Comparison of ENCODE assay signal across 10 cellular contexts in genomic region chr2:96143848-96144480, GRCh38. TPM values are rescaled to one million over a fixed set of nuclear protein-coding genes. Genes with fewer than 3 reads are reported as not detected.
DNase-seq lines count a peak whose midpoint lies in the region; ATAC-seq and TF ChIP-seq lines count a peak whose summit lies in the region.
"Had no signal": no experiment of that assay in that cellular context is flagged by ENCODE, and none has a peak within 500 bp of the region (broad histone marks: within the 10 kb centered on the region; RNA-seq: fewer than 3 reads in every experiment).

No MANE protein-coding gene starts in this region.

- WGBS in hepatocyte (ENCODE audit: low lambda C conversion rate, missing lambda C conversion rate): 82% methylated on average over 23 of the region's 23 CpGs

- peak overlapping the region; percentile 48; the same call in 1 of the 2 replicates for H3K9ac ChIP-seq in ES-I3 (ENCODE audit: low read depth, low read length)

- POLR2A ChIA-PET in activated CD8-positive, alpha-beta T cell treated with anti-CD3 and anti-CD28 coated beads, Interleukin-2, amount 10 ng/mL, durations not matched to agents 7 days and 5 days (lab: Charles Lee): interaction anchor here (1.0 to 10.2 kb wide), 4 partner anchors 14 to 120 kb away, joined by 3 to 193 read pairs (median 10); no protein-coding TSS in a partner anchor

- no peak for TF ChIP-seq CTCF in hepatocyte (IDR thresholded peaks at IDR 0.05; ENCODE audit: poor library complexity)

- H3K9me2 ChIP-seq in hepatocyte (replicated peaks; ENCODE audit: insufficient read depth): no peaks in the 10 kb centered on the region

- peaks cover 63% of the 10 kb centered on the region for H3K4me1 Mint-ChIP-seq in activated CD8-positive, alpha-beta T cell treated with anti-CD3 and anti-CD28 coated beads, Interleukin-2, amount 10 ng/mL, durations not matched to agents 7 days and 5 days (ENCODE audit: low read depth)

- no peaks in the 10 kb centered on the region for H3K9me3 ChIP-seq in ES-I3 (ENCODE audit: control insufficient read depth, insufficient read depth, low read length)
- no peaks in the 10 kb centered on the region for H3K9me3 ChIP-seq in hepatocyte (ENCODE audit: low read depth)

- no peak overlapping the region for H3K4me3 ChIP-seq in hepatocyte

- no peaks in the 10 kb centered on the region for H3K9me3 Mint-ChIP-seq in activated CD8-positive, alpha-beta T cell treated with anti-CD3 and anti-CD28 coated beads, Interleukin-2, amount 10 ng/mL, durations not matched to agents 7 days and 5 days (ENCODE audit: insufficient read depth)

- H3K27me3 ChIP-seq in hepatocyte: no peaks in the 10 kb centered on the region

- H3K27ac Mint-ChIP-seq in activated CD8-positive, alpha-beta T cell treated with anti-CD3 and anti-CD28 coated beads, Interleukin-2, amount 10 ng/mL, durations not matched to agents 7 days and 5 days: peak overlapping the region; percentile 92

- H3K27ac ChIP-seq in hepatocyte: no peak overlapping the region

- CTCF ChIA-PET in activated CD8-positive, alpha-beta T cell treated with anti-CD3 and anti-CD28 coated beads, Interleukin-2, amount 10 ng/mL, durations not matched to agents 7 days and 5 days (lab: Charles Lee): interaction anchor here (1.0 to 21.7 kb wide), 8 partner anchors 12 to 151 kb away, joined by 3 to 674 read pairs (median 8); no protein-coding TSS in a partner anchor

- DNase-seq in LoVo (ENCODE audit: low spot score) (peak; percentile 15), hepatocyte (ENCODE audit: low spot score) (no peak), occipital lobe (lab: John Stamatoyannopoulos, UW) (no peak)
- DNase-seq in activated CD8-positive, alpha-beta T cell treated with anti-CD3 and anti-CD28 coated beads, Interleukin-2, amount 10 ng/mL, durations not matched to agents 7 days and 5 days: peak; percentile 50
- peak; percentile 48 for DNase-seq in stimulated activated CD4-positive, alpha-beta T cell treated with anti-CD3 and anti-CD28 coated beads, Interleukin-4, amount 100 ng/mL, for 1 hour

- no peaks in the 10 kb centered on the region for H3K27me3 Mint-ChIP-seq in activated CD8-positive, alpha-beta T cell treated with anti-CD3 and anti-CD28 coated beads, Interleukin-2, amount 10 ng/mL, durations not matched to agents 7 days and 5 days (ENCODE audit: low read depth)

- no peaks in the 10 kb centered on the region for H4K20me1 ChIP-seq in hepatocyte (ENCODE audit: insufficient read depth, poor library complexity, severe bottlenecking)

- peak overlapping the region; percentile 94 for H2AFZ ChIP-seq in hepatocyte

- peak overlapping the region; percentile 88 for H3K4me3 Mint-ChIP-seq in activated CD8-positive, alpha-beta T cell treated with anti-CD3 and anti-CD28 coated beads, Interleukin-2, amount 10 ng/mL, durations not matched to agents 7 days and 5 days

- H3K79me2 ChIP-seq in hepatocyte: no peaks in the 10 kb centered on the region

- H3K36me3 Mint-ChIP-seq in activated CD8-positive, alpha-beta T cell treated with anti-CD3 and anti-CD28 coated beads, Interleukin-2, amount 10 ng/mL, durations not matched to agents 7 days and 5 days (ENCODE audit: low read depth): peaks cover 16% of the 10 kb centered on the region

- H3K4me1 ChIP-seq in ES-I3 (ENCODE audit: insufficient read depth, low read length) (peaks cover 22% of the 10 kb centered on the region; the same call in 1 of the 2 replicates), hepatocyte (ENCODE audit: insufficient read depth) (peaks cover 18% of the 10 kb centered on the region)

- H3K4me2 ChIP-seq in hepatocyte: peak overlapping the region; percentile 96

- H3K36me3 ChIP-seq in ES-I3 (ENCODE audit: insufficient read depth, low read length): no peaks in the 10 kb centered on the region
- no peaks in the 10 kb centered on the region for H3K36me3 ChIP-seq in hepatocyte (replicated peaks; ENCODE audit: insufficient read depth, low read depth)

- ATAC-seq in activated CD8-positive, alpha-beta T cell treated with anti-CD3 and anti-CD28 coated beads, Interleukin-2, amount 10 ng/mL, durations not matched to agents 7 days and 5 days: no peak
- no peak for ATAC-seq in GM19397 (IDR thresholded peaks at IDR 0.05; ENCODE audit: unreplicated experiment)
- ATAC-seq in HG03378 (IDR thresholded peaks at IDR 0.05; ENCODE audit: unreplicated experiment): no peak

RNA-seq across cellular contexts. Expression of gene DUSP2, which starts 1.3 kb away (rescaled TPM):
- total RNA-seq in activated CD8-positive, alpha-beta T cell treated with anti-CD3 and anti-CD28 coated beads, Interleukin-2, amount 10 ng/mL, durations not matched to agents 7 days and 5 days: 10 to 100 TPM; 20.3 to 21.2 TPM
- total RNA-seq in hepatocyte (7.2 and 11.3 TPM in 2 replicates), occipital lobe (7.3 TPM)
- polyA plus RNA-seq in hepatocyte: 17.0 and 24.0 TPM in 2 replicates

RNA-seq across cellular contexts. Expression of gene ASTL, which starts 5.7 kb away (rescaled TPM):
- under 1 TPM in 1 of 2 experiments, not detected in 1; 0.34 TPM for total RNA-seq in activated CD8-positive, alpha-beta T cell treated with anti-CD3 and anti-CD28 coated beads, Interleukin-2, amount 10 ng/mL, durations not matched to agents 7 days and 5 days
- not detected in 2 replicates for total RNA-seq in hepatocyte
- not detected in 2 replicates for polyA plus RNA-seq in hepatocyte
- total RNA-seq in occipital lobe: not detected
- total RNA-seq: lung, RPMI7951 had no signal

RNA-seq across cellular contexts. Expression of gene ADRA2B, which starts 27.6 kb away (rescaled TPM):
- total RNA-seq in activated CD8-positive, alpha-beta T cell treated with anti-CD3 and anti-CD28 coated beads, Interleukin-2, amount 10 ng/mL, durations not matched to agents 7 days and 5 days: under 1 TPM in 1 of 2 experiments, not detected in 1; 0.08 TPM
- total RNA-seq in hepatocyte (0.56 and 0.87 TPM in 2 replicates), occipital lobe (not detected)
- 0.66 TPM in 1 of 2 replicates, not detected in the other for polyA plus RNA-seq in hepatocyte
- total RNA-seq: RPMI7951 had no signal

Comparison
In these comparisons a context has a peak if more than half of its experiments do, and no peak if none do; other contexts are left out.
1. DNase-seq: peak in LoVo (single experiment), activated CD8-positive, alpha-beta T cell treated with anti-CD3 and anti-CD28 coated beads, Interleukin-2, amount 10 ng/mL, durations not matched to agents 7 days and 5 days (single experiment) and stimulated activated CD4-positive, alpha-beta T cell treated with anti-CD3 and anti-CD28 coated beads, Interleukin-4, amount 100 ng/mL, for 1 hour (single experiment); none in hepatocyte (single experiment) and occipital lobe (single experiment).